Comparison of ENCODE assay signal across 8 cellular contexts in genomic region chr16:11094838-11095565, GRCh38.
DNase-seq lines count a peak whose midpoint lies in the region; ATAC-seq and TF ChIP-seq lines count a peak whose summit lies in the region.
"Had no signal": no experiment of that assay in that cellular context is flagged by ENCODE, and none has a peak within 500 bp of the region (broad histone marks: within the 10 kb centered on the region; RNA-seq: fewer than 3 reads in every experiment).

No MANE protein-coding gene starts in this region.

- H3K36me3 ChIP-seq in OCI-LY1 (ENCODE audit: insufficient read depth, low read length): peaks cover 6% of the 10 kb centered on the region; the same call in 1 of the 2 replicates

- peak overlapping the region; percentile 97 for H3K27ac ChIP-seq in OCI-LY1 (ENCODE audit: low read depth, low read length, poor library complexity, severe bottlenecking)

- TF ChIP-seq CTCF in OCI-LY1 (IDR thresholded peaks at IDR 0.05; ENCODE audit: low read length): no peak

- H3K79me2 ChIP-seq in OCI-LY1 (ENCODE audit: insufficient read depth, low read length): no peaks in the 10 kb centered on the region

- peak overlapping the region; percentile 5 to 70 for H3K27ac Mint-ChIP-seq in effector memory CD8-positive, alpha-beta T cell
- H3K27ac Mint-ChIP-seq in stimulated activated effector memory CD8-positive, alpha-beta T cell treated with anti-CD3 and anti-CD28 coated beads, Interleukin-12 subunit alpha, Interleukin-12 subunit beta, amount 100 ng/mL, for 72 hours: peak overlapping the region; percentile 93

- H3K4me3 ChIP-seq in OCI-LY1 (ENCODE audit: low read depth, low read length, poor library complexity, severe bottlenecking): peak overlapping the region; percentile 11

- peak overlapping the region; percentile 56 for H3K4me2 ChIP-seq in OCI-LY1 (ENCODE audit: low read length)

- no peaks in the 10 kb centered on the region for H3K9me3 Mint-ChIP-seq in effector memory CD8-positive, alpha-beta T cell
- no peaks in the 10 kb centered on the region for H3K9me3 Mint-ChIP-seq in stimulated activated effector memory CD8-positive, alpha-beta T cell treated with anti-CD3 and anti-CD28 coated beads, Interleukin-12 subunit alpha, Interleukin-12 subunit beta, amount 100 ng/mL, for 72 hours

- no peak for DNase-seq in effector memory CD8-positive, alpha-beta T cell
- no peak for DNase-seq in stimulated activated effector memory CD8-positive, alpha-beta T cell treated with anti-CD3 and anti-CD28 coated beads, Interleukin-12 subunit alpha, Interleukin-12 subunit beta, amount 100 ng/mL, for 72 hours (ENCODE audit: low spot score in 2 of 2)
- DNase-seq in NCI-H69 (lab: John Stamatoyannopoulos, UW) (no peak), A172 (ENCODE audit: low spot score) (no peak)
- DNase-seq: NCI-H526 treated with DMSO at 0.1 percent for 48 hours had no signal

- no peak overlapping the region for H3K4me3 Mint-ChIP-seq in effector memory CD8-positive, alpha-beta T cell
- H3K4me3 Mint-ChIP-seq in stimulated activated effector memory CD8-positive, alpha-beta T cell treated with anti-CD3 and anti-CD28 coated beads, Interleukin-12 subunit alpha, Interleukin-12 subunit beta, amount 100 ng/mL, for 72 hours: peak overlapping the region; percentile 52

- H3K4me1 Mint-ChIP-seq in effector memory CD8-positive, alpha-beta T cell (ENCODE audit: low read depth in 2 of 2): peaks cover 23 to 30% of the 10 kb centered on the region in 2 donors
- H3K4me1 Mint-ChIP-seq in stimulated activated effector memory CD8-positive, alpha-beta T cell treated with anti-CD3 and anti-CD28 coated beads, Interleukin-12 subunit alpha, Interleukin-12 subunit beta, amount 100 ng/mL, for 72 hours: peaks cover 55% of the 10 kb centered on the region

- peaks cover 65% of the 10 kb centered on the region for H3K4me1 ChIP-seq in OCI-LY1 (ENCODE audit: insufficient read depth, low read length, severe bottlenecking)

- no peaks in the 10 kb centered on the region for H4K20me1 ChIP-seq in OCI-LY1 (ENCODE audit: insufficient read depth, low read length)

- no peaks in the 10 kb centered on the region for H3K27me3 ChIP-seq in OCI-LY1 (ENCODE audit: insufficient read depth, low read length)

- H3K9ac ChIP-seq in OCI-LY1 (ENCODE audit: low read length): peak overlapping the region; percentile 62

- H2AFZ ChIP-seq in OCI-LY1 (ENCODE audit: low read length): no peak overlapping the region

- H3K9me3 ChIP-seq in OCI-LY1 (ENCODE audit: low read length): no peaks in the 10 kb centered on the region

- peaks cover 14% of the 10 kb centered on the region for H3K36me3 Mint-ChIP-seq in effector memory CD8-positive, alpha-beta T cell (ENCODE audit: insufficient read depth)
- peaks cover 19% of the 10 kb centered on the region for H3K36me3 Mint-ChIP-seq in stimulated activated effector memory CD8-positive, alpha-beta T cell treated with anti-CD3 and anti-CD28 coated beads, Interleukin-12 subunit alpha, Interleukin-12 subunit beta, amount 100 ng/mL, for 72 hours

- H3K9me2 ChIP-seq in OCI-LY1 (ENCODE audit: low read depth, low read length): no peaks in the 10 kb centered on the region

- H3K27me3 Mint-ChIP-seq in effector memory CD8-positive, alpha-beta T cell: no peaks in the 10 kb centered on the region

- 0 out of 2 replicates have a peak, but pooled peaks cover 4% of the 10 kb centered on the region for H3F3A ChIP-seq in OCI-LY1 (ENCODE audit: insufficient read depth, low read length)

- ATAC-seq in GM19438 (IDR thresholded peaks at IDR 0.05; ENCODE audit: low read depth, unreplicated experiment) (peak; percentile 16), GM18517 (IDR thresholded peaks at IDR 0.05; ENCODE audit: unreplicated experiment) (no peak)
- no peak for ATAC-seq in effector memory CD8-positive, alpha-beta T cell (replicated peaks)
- peak; percentile 50 for ATAC-seq in stimulated activated effector memory CD8-positive, alpha-beta T cell treated with anti-CD3 and anti-CD28 coated beads, Interleukin-12 subunit alpha, Interleukin-12 subunit beta, amount 100 ng/mL, for 72 hours

Comparison
In these comparisons a context has a peak if more than half of its experiments do, and no peak if none do; other contexts are left out.
1. ATAC-seq: peak in GM19438 (single experiment) and stimulated activated effector memory CD8-positive, alpha-beta T cell treated with anti-CD3 and anti-CD28 coated beads, Interleukin-12 subunit alpha, Interleukin-12 subunit beta, amount 100 ng/mL, for 72 hours (single experiment); none in effector memory CD8-positive, alpha-beta T cell (single experiment) and GM18517 (single experiment).